8 cellular contexts compared by ENCODE assay signal in genomic region chr12:570949-571794, GRCh38.
A peak's percentile ranks its signal among the peaks of the same experiment; 100 is the strongest.
DNase-seq lines count a peak whose midpoint lies in the region; ATAC-seq and TF ChIP-seq lines count a peak whose summit lies in the region.

No MANE protein-coding gene starts in this region.

- H3K4me1 ChIP-seq in heart left ventricle (peaks cover 10 to 54% (median 44%) of the 10 kb centered on the region in 12 donors), prostate gland (replicated peaks) (peaks cover 2% of the 10 kb centered on the region)

- no peaks in the 10 kb centered on the region for H3K27me3 Mint-ChIP-seq in activated CD4-positive, alpha-beta T cell treated with anti-CD3 and anti-CD28 coated beads, Interleukin-2, amount 10 ng/mL, durations not matched to agents 24 days and 14 days
- H3K27me3 Mint-ChIP-seq in activated B cell treated with CpG ODN at 0.5 μM for 24 hours = no peaks in the 10 kb centered on the region

- H3K4me1 Mint-ChIP-seq in activated CD4-positive, alpha-beta T cell treated with anti-CD3 and anti-CD28 coated beads, Interleukin-2, amount 10 ng/mL, durations not matched to agents 24 days and 14 days = peaks cover 46% of the 10 kb centered on the region
- H3K4me1 Mint-ChIP-seq in activated B cell treated with CpG ODN at 0.5 μM for 24 hours = peaks cover 8% of the 10 kb centered on the region

- TF ChIP-seq POLR2A in heart left ventricle (IDR thresholded peaks at IDR 0.05) (peak in 1 of 2 donors; percentile 11), prostate gland (IDR thresholded peaks at IDR 0.05) (no peak)

- POLR2A ChIA-PET in activated B cell treated with CpG ODN at 0.5 μM for 24 hours (lab: Charles Lee) = interaction anchor here (0.7 kb wide), 1 partner anchor 702 kb away, joined by 3 read pairs; no protein-coding TSS in a partner anchor

- H3K4me3 ChIP-seq in heart left ventricle = peak overlapping the region; percentile 44 to 74 (median 65)
- H3K4me3 ChIP-seq in prostate gland = peak overlapping the region; percentile 46 to 47

- peaks cover 0 to 4% (median 0%) of the 10 kb centered on the region in 12 donors for H3K9me3 ChIP-seq in heart left ventricle
- H3K9me3 ChIP-seq in prostate gland = no peaks in the 10 kb centered on the region

- H3K4me3 Mint-ChIP-seq in activated CD4-positive, alpha-beta T cell treated with anti-CD3 and anti-CD28 coated beads, Interleukin-2, amount 10 ng/mL, durations not matched to agents 24 days and 14 days = peak overlapping the region; percentile 13
- no peak overlapping the region for H3K4me3 Mint-ChIP-seq in activated B cell treated with CpG ODN at 0.5 μM for 24 hours

- TF ChIP-seq CTCF in activated B cell treated with CpG ODN at 0.5 μM for 24 hours (IDR thresholded peaks at IDR 0.05) = no peak
- TF ChIP-seq CTCF in heart left ventricle (IDR thresholded peaks at IDR 0.05) = no peak
- TF ChIP-seq CTCF in prostate gland (IDR thresholded peaks at IDR 0.05) = no peak

- no peaks in the 10 kb centered on the region for H3K9me3 Mint-ChIP-seq in activated CD4-positive, alpha-beta T cell treated with anti-CD3 and anti-CD28 coated beads, Interleukin-2, amount 10 ng/mL, durations not matched to agents 24 days and 14 days
- no peaks in the 10 kb centered on the region for H3K9me3 Mint-ChIP-seq in activated B cell treated with CpG ODN at 0.5 μM for 24 hours

- H3K27ac ChIP-seq in heart left ventricle (peak overlapping the region; percentile 91 to 99 (median 95)), prostate gland (peak overlapping the region; percentile 82 to 90)

- CTCF ChIA-PET in activated B cell treated with CpG ODN at 0.5 μM for 24 hours (lab: Charles Lee) = interaction anchor here (0.6 to 4.3 kb wide), 8 partner anchors 9 to 1012 kb away, joined by 3 to 33 read pairs (median 10); partner anchors contain the start of genes RAD52 and WNK1

- H3K36me3 Mint-ChIP-seq in activated CD4-positive, alpha-beta T cell treated with anti-CD3 and anti-CD28 coated beads, Interleukin-2, amount 10 ng/mL, durations not matched to agents 24 days and 14 days (ENCODE audit: low read depth) = peaks cover 8% of the 10 kb centered on the region
- no peaks in the 10 kb centered on the region for H3K36me3 Mint-ChIP-seq in activated B cell treated with CpG ODN at 0.5 μM for 24 hours (ENCODE audit: low read depth)

- H3K27ac Mint-ChIP-seq in activated CD4-positive, alpha-beta T cell treated with anti-CD3 and anti-CD28 coated beads, Interleukin-2, amount 10 ng/mL, durations not matched to agents 24 days and 14 days = peak overlapping the region; percentile 20
- no peak overlapping the region for H3K27ac Mint-ChIP-seq in activated B cell treated with CpG ODN at 0.5 μM for 24 hours

- no peak for DNase-seq in activated CD4-positive, alpha-beta T cell treated with anti-CD3 and anti-CD28 coated beads, Interleukin-2, amount 10 ng/mL, durations not matched to agents 24 days and 14 days
- DNase-seq in activated CD4-positive, alpha-beta T cell treated with anti-CD3 and anti-CD28 coated beads for 48 hours = no peak
- DNase-seq in activated B cell treated with CpG ODN at 0.5 μM for 24 hours (peak; percentile 12), heart left ventricle (peak; percentile 79 to 90 (median 81)), prostate gland (ENCODE audit: low spot score) (peak; percentile 81), NAMALWA (ENCODE audit: low spot score) (no peak), activated gamma-delta T cell (lab: John Stamatoyannopoulos, UW) (no peak)

- H3K36me3 ChIP-seq in heart left ventricle = no peaks in the 10 kb centered on the region
- no peaks in the 10 kb centered on the region for H3K36me3 ChIP-seq in prostate gland

- intact Hi-C loops in activated CD4-positive, alpha-beta T cell treated with anti-CD3 and anti-CD28 coated beads, Interleukin-2, amount 10 ng/mL, durations not matched to agents 24 days and 14 days (cut with micrococcal nuclease) = loop anchor here (10.0 kb wide), 1 partner anchor 524 kb away; no protein-coding TSS in a partner anchor
- intact Hi-C loops in activated B cell treated with CpG ODN at 0.5 μM for 24 hours (cut with micrococcal nuclease) (no loop called here), heart left ventricle (cut with DNase I) (loop anchor here in 9 of 10 donors (1.0 to 10.0 kb wide), 18 partner anchors 71 to 1034 kb away; partner anchors contain the start of genes RAD52 (in 4 of the 9), WNK1 (in 3 of the 9) and FBXL14 (in 1 of the 9)), prostate gland (cut with DNase I) (loop anchor here (2.0 to 10.0 kb wide), 5 partner anchors 71 to 1024 kb away; partner anchors contain the start of genes FBXL14, RAD52 and WNK1)

- H3K27me3 ChIP-seq in heart left ventricle = no peaks in the 10 kb centered on the region
- no peaks in the 10 kb centered on the region for H3K27me3 ChIP-seq in prostate gland (replicated peaks; ENCODE audit: insufficient read depth)

- ATAC-seq in activated B cell treated with CpG ODN at 0.5 μM for 24 hours (ENCODE audit: low read depth) (no peak), heart left ventricle (peak; percentile 45 to 58 (median 55)), HG03565 (IDR thresholded peaks at IDR 0.05; ENCODE audit: unreplicated experiment) (no peak)

- 10 to 25% (median 24%) methylated on average over 14 to 21 of the region's 21 CpGs for WGBS in heart left ventricle, 4 donors
- 23% methylated on average over 21 of the region's 21 CpGs for WGBS in prostate gland

Comparison
In these comparisons a context has a peak if more than half of its experiments do, and no peak if none do; other contexts are left out.
1. DNase-seq: peak in activated B cell treated with CpG ODN at 0.5 μM for 24 hours (single experiment), heart left ventricle (5 of 5) and prostate gland (single experiment); none in activated CD4-positive, alpha-beta T cell treated with anti-CD3 and anti-CD28 coated beads, Interleukin-2, amount 10 ng/mL, durations not matched to agents 24 days and 14 days (single experiment), activated CD4-positive, alpha-beta T cell treated with anti-CD3 and anti-CD28 coated beads for 48 hours (single experiment), NAMALWA (single experiment) and activated gamma-delta T cell (single experiment).
2. ATAC-seq: peak in heart left ventricle (4 of 4); none in activated B cell treated with CpG ODN at 0.5 μM for 24 hours (single experiment) and HG03565 (single experiment).